Comparison of ENCODE assay signal across 1 cellular context in the genomic region with DNA sequence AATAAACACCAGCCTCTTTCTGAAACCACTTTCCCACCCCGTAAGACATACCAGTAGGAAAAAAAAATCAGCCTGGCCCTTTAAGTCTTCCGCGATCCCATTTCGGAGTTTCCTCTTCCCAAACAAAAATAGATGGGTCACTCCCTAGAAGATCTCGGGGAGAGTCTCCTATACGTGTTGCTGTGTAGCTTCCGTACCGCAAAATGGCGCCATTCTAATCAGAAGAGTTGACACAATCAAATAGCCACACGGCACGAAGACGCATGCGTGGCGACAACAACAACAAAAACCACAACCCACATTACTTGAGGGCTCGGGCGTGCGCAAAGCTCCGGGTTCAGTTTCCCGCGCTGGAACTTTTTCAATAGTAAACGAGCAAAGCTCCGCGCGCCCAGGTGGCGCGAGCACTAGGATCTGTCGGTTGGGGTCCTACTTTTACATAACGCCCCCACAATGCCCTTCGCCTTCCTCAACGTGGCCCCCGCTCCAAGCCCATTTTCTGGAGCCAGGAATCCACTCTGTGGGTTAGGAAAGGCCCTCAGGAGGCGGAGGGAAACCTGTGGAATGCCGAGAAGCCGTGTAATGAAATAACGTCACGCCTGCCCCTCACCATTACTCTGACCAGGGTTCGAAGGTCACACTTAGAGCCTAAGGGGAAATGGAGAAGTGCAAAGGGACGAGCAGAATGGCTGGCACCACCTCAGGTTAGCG.
TF ChIP-seq lines count a peak whose summit lies in the region.

A gene (minus strand): TSS at position 208 of the 711 bp plus-strand sequence. CDS start 519 bp downstream, outside the sequence.

TF ChIP-seq in HEK293, 187 proteins besides CTCF, POLR2A, EP300 and RAD21 (continued from another document):
- TF ChIP-seq, protein P1, sequence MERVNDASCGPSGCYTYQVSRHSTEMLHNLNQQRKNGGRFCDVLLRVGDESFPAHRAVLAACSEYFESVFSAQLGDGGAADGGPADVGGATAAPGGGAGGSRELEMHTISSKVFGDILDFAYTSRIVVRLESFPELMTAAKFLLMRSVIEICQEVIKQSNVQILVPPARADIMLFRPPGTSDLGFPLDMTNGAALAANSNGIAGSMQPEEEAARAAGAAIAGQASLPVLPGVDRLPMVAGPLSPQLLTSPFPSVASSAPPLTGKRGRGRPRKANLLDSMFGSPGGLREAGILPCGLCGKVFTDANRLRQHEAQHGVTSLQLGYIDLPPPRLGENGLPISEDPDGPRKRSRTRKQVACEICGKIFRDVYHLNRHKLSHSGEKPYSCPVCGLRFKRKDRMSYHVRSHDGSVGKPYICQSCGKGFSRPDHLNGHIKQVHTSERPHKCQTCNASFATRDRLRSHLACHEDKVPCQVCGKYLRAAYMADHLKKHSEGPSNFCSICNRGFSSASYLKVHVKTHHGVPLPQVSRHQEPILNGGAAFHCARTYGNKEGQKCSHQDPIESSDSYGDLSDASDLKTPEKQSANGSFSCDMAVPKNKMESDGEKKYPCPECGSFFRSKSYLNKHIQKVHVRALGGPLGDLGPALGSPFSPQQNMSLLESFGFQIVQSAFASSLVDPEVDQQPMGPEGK (tag by site-specific recombination; IDR thresholded peaks at IDR 0.05) = peak; percentile 50
- TF ChIP-seq ZNF621 (tag by site-specific recombination; IDR thresholded peaks at IDR 0.05) (no peak), ZNF843 (tag by site-specific recombination; IDR thresholded peaks at IDR 0.05) (no peak), ZNF501 (tag by site-specific recombination; IDR thresholded peaks at IDR 0.05) (no peak), ZNF776 (tag by site-specific recombination; IDR thresholded peaks at IDR 0.05; ENCODE audit: borderline replicate concordance) (no peak), HOXC10 (CRISPR knock-in tag; IDR thresholded peaks at IDR 0.05) (no peak), ZNF670 (tag by site-specific recombination; IDR thresholded peaks at IDR 0.05; ENCODE audit: low read depth) (no peak), ZNF302 (tag by site-specific recombination; IDR thresholded peaks at IDR 0.05; ENCODE audit: low read depth) (no peak), MZF1 (tag by site-specific recombination; IDR thresholded peaks at IDR 0.05; ENCODE audit: borderline replicate concordance) (no peak), WT1 (tag by site-specific recombination; IDR thresholded peaks at IDR 0.05) (peak; percentile 78), ZNF10 (tag by site-specific recombination; IDR thresholded peaks at IDR 0.05) (no peak; the same call in 1 of the 2 replicates), ZNF555 (tag by site-specific recombination; conservative IDR thresholded peaks at IDR 0.05) (no peak), ZNF324 (tag by site-specific recombination; IDR thresholded peaks at IDR 0.05) (no peak), ZNF23 (tag by site-specific recombination; IDR thresholded peaks at IDR 0.05; ENCODE audit: borderline replicate concordance) (no peak), ZSCAN30 (tag by site-specific recombination; IDR thresholded peaks at IDR 0.05) (no peak), HOXD13 (CRISPR knock-in tag; IDR thresholded peaks at IDR 0.05; ENCODE audit: borderline replicate concordance) (no peak), ZNF792 (tag by site-specific recombination; IDR thresholded peaks at IDR 0.05) (no peak), ZNF132 (tag by site-specific recombination; IDR thresholded peaks at IDR 0.05; ENCODE audit: borderline replicate concordance) (no peak), ZBTB20 (tag by site-specific recombination; IDR thresholded peaks at IDR 0.05) (no peak), GLI2 (tag by site-specific recombination; IDR thresholded peaks at IDR 0.05; ENCODE audit: borderline replicate concordance, low read depth) (no peak), ZNF423 (tag by site-specific recombination; IDR thresholded peaks at IDR 0.05) (no peak), SCRT2 (tag by site-specific recombination; IDR thresholded peaks at IDR 0.05) (peak; percentile 99), ZNF677 (tag by site-specific recombination; IDR thresholded peaks at IDR 0.05) (no peak), GLI4 (tag by site-specific recombination; IDR thresholded peaks at IDR 0.05) (no peak), ZNF274 (IDR thresholded peaks at IDR 0.05; ENCODE audit: low read length) (no peak), ZNF274 (tag by site-specific recombination; IDR thresholded peaks at IDR 0.05; ENCODE audit: borderline replicate concordance) (no peak), ZNF701 (tag by site-specific recombination; IDR thresholded peaks at IDR 0.05) (no peak), ZNF133 (tag by site-specific recombination; IDR thresholded peaks at IDR 0.05) (no peak), ZFHX2 (tag by site-specific recombination; conservative IDR thresholded peaks at IDR 0.05) (peak; percentile 54), ZNF24 (tag by site-specific recombination; IDR thresholded peaks at IDR 0.05) (peak; percentile 21; the same call in 1 of the 2 replicates), YY1 (tag by site-specific recombination; IDR thresholded peaks at IDR 0.05) (peak; percentile 71; the same call in 1 of the 2 replicates), ZNF610 (tag by site-specific recombination; IDR thresholded peaks at IDR 0.05; ENCODE audit: borderline replicate concordance) (0 out of 2 replicates have a peak, but pooled peaks have one; percentile 30), ZNF571 (tag by site-specific recombination; IDR thresholded peaks at IDR 0.05) (no peak), HOXA7 (CRISPR knock-in tag; IDR thresholded peaks at IDR 0.05; ENCODE audit: borderline replicate concordance) (no peak), TCF7L2 (IDR thresholded peaks at IDR 0.05; ENCODE audit: borderline replicate concordance, low read depth, low read length) (peak; percentile 62; the same call in 1 of the 2 replicates), ZNF629 (tag by site-specific recombination; IDR thresholded peaks at IDR 0.05) (peak; percentile 84)
- TF ChIP-seq, protein P2, sequence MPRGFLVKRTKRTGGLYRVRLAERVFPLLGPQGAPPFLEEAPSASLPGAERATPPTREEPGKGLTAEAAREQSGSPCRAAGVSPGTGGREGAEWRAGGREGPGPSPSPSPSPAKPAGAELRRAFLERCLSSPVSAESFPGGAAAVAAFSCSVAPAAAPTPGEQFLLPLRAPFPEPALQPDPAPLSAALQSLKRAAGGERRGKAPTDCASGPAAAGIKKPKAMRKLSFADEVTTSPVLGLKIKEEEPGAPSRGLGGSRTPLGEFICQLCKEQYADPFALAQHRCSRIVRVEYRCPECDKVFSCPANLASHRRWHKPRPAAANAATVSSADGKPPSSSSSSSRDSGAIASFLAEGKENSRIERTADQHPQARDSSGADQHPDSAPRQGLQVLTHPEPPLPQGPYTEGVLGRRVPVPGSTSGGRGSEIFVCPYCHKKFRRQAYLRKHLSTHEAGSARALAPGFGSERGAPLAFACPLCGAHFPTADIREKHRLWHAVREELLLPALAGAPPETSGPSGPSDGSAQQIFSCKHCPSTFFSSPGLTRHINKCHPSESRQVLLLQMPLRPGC (tag by site-specific recombination; IDR thresholded peaks at IDR 0.05) = peak; percentile 55; the same call in 1 of the 2 replicates
- TF ChIP-seq, protein P3, sequence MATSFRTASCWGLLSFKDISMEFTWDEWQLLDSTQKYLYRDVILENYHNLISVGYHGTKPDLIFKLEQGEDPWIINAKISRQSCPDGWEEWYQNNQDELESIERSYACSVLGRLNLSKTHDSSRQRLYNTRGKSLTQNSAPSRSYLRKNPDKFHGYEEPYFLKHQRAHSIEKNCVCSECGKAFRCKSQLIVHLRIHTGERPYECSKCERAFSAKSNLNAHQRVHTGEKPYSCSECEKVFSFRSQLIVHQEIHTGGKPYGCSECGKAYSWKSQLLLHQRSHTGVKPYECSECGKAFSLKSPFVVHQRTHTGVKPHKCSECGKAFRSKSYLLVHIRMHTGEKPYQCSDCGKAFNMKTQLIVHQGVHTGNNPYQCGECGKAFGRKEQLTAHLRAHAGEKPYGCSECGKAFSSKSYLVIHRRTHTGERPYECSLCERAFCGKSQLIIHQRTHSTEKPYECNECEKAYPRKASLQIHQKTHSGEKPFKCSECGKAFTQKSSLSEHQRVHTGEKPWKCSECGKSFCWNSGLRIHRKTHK (tag by site-specific recombination; IDR thresholded peaks at IDR 0.05) = no peak
- TF ChIP-seq, protein P4, sequence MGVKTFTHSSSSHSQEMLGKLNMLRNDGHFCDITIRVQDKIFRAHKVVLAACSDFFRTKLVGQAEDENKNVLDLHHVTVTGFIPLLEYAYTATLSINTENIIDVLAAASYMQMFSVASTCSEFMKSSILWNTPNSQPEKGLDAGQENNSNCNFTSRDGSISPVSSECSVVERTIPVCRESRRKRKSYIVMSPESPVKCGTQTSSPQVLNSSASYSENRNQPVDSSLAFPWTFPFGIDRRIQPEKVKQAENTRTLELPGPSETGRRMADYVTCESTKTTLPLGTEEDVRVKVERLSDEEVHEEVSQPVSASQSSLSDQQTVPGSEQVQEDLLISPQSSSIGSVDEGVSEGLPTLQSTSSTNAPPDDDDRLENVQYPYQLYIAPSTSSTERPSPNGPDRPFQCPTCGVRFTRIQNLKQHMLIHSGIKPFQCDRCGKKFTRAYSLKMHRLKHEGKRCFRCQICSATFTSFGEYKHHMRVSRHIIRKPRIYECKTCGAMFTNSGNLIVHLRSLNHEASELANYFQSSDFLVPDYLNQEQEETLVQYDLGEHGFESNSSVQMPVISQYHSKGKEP (tag by site-specific recombination; IDR thresholded peaks at IDR 0.05) = 0 out of 2 replicates have a peak, but pooled peaks have one; percentile 49
- TF ChIP-seq, protein P5, sequence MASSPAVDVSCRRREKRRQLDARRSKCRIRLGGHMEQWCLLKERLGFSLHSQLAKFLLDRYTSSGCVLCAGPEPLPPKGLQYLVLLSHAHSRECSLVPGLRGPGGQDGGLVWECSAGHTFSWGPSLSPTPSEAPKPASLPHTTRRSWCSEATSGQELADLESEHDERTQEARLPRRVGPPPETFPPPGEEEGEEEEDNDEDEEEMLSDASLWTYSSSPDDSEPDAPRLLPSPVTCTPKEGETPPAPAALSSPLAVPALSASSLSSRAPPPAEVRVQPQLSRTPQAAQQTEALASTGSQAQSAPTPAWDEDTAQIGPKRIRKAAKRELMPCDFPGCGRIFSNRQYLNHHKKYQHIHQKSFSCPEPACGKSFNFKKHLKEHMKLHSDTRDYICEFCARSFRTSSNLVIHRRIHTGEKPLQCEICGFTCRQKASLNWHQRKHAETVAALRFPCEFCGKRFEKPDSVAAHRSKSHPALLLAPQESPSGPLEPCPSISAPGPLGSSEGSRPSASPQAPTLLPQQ (tag by site-specific recombination; IDR thresholded peaks at IDR 0.05) = peak; percentile 56; the same call in 1 of the 2 replicates
- TF ChIP-seq, protein P6, sequence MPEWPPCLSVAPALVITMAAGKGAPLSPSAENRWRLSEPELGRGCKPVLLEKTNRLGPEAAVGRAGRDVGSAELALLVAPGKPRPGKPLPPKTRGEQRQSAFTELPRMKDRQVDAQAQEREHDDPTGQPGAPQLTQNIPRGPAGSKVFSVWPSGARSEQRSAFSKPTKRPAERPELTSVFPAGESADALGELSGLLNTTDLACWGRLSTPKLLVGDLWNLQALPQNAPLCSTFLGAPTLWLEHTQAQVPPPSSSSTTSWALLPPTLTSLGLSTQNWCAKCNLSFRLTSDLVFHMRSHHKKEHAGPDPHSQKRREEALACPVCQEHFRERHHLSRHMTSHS (tag by site-specific recombination; IDR thresholded peaks at IDR 0.05) = no peak
- TF ChIP-seq, protein P7, sequence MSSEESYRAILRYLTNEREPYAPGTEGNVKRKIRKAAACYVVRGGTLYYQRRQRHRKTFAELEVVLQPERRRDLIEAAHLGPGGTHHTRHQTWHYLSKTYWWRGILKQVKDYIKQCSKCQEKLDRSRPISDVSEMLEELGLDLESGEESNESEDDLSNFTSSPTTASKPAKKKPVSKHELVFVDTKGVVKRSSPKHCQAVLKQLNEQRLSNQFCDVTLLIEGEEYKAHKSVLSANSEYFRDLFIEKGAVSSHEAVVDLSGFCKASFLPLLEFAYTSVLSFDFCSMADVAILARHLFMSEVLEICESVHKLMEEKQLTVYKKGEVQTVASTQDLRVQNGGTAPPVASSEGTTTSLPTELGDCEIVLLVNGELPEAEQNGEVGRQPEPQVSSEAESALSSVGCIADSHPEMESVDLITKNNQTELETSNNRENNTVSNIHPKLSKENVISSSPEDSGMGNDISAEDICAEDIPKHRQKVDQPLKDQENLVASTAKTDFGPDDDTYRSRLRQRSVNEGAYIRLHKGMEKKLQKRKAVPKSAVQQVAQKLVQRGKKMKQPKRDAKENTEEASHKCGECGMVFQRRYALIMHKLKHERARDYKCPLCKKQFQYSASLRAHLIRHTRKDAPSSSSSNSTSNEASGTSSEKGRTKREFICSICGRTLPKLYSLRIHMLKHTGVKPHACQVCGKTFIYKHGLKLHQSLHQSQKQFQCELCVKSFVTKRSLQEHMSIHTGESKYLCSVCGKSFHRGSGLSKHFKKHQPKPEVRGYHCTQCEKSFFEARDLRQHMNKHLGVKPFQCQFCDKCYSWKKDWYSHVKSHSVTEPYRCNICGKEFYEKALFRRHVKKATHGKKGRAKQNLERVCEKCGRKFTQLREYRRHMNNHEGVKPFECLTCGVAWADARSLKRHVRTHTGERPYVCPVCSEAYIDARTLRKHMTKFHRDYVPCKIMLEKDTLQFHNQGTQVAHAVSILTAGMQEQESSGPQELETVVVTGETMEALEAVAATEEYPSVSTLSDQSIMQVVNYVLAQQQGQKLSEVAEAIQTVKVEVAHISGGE (tag by site-specific recombination; conservative IDR thresholded peaks at IDR 0.05; ENCODE audit: low read depth) = no peak
- TF ChIP-seq, protein P8, sequence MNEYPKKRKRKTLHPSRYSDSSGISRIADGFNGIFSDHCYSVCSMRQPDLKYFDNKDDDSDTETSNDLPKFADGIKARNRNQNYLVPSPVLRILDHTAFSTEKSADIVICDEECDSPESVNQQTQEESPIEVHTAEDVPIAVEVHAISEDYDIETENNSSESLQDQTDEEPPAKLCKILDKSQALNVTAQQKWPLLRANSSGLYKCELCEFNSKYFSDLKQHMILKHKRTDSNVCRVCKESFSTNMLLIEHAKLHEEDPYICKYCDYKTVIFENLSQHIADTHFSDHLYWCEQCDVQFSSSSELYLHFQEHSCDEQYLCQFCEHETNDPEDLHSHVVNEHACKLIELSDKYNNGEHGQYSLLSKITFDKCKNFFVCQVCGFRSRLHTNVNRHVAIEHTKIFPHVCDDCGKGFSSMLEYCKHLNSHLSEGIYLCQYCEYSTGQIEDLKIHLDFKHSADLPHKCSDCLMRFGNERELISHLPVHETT (tag by site-specific recombination; IDR thresholded peaks at IDR 0.05) = 0 out of 2 replicates have a peak, but pooled peaks have one; percentile 21
TF ChIP-seq in HEK293: peak in this region for 41.
